ENCODE assay signal across 20 cellular contexts in genomic region chr1:87221008-87221407, GRCh38.
"Had no signal": no experiment of that assay in that cellular context is flagged by ENCODE, and none has a peak within 500 bp of the region (broad histone marks: within the 10 kb centered on the region; RNA-seq: fewer than 3 reads in every experiment).

No MANE protein-coding gene starts in this region.

- H3K36me3 Mint-ChIP-seq: activated CD4-positive, alpha-beta memory T cell treated with anti-CD3 and anti-CD28 coated beads for 36 hours; activated naive CD8-positive, alpha-beta T cell had no signal

- H3K27me3 ChIP-seq: heart left ventricle, pancreas, spleen, thyroid gland had no signal

- H3K4me1 ChIP-seq: pancreas had no signal

- H3K9me3 ChIP-seq: pancreas, thyroid gland had no signal

- H3K4me3 Mint-ChIP-seq: activated B cell treated with CpG ODN at 0.5 μM for 24 hours; activated CD4-positive, alpha-beta memory T cell treated with anti-CD3 and anti-CD28 coated beads for 36 hours; activated naive CD8-positive, alpha-beta T cell; activated T-helper 1 cell treated with anti-CD3 and anti-CD28 coated beads, Interleukin-12 subunit alpha, Interleukin-12 subunit beta, Interleukin-2, Interleukin-4 antibody, amounts not matched to agents 30 ng/mL and 10 ng/mL and 1 ng/mL, durations not matched to agents 14 hours and 24 hours and 36 hours; effector memory CD8-positive, alpha-beta T cell; naive thymus-derived CD8-positive, alpha-beta T cell; stimulated activated naive B cell treated with anti-CD40 and anti-IgM and Interleukin-4, amounts not matched to agents 10 μg/mL and 1 μg/mL and 100 μg/mL, for 72 hours; T-helper 2 cell treated with Interferon-gamma antibody and Interleukin-4, amounts not matched to agents 5 μg/mL and 100 μg/mL, for 36 hours had no signal

- H3K36me3 ChIP-seq: heart left ventricle, pancreas, spleen, thyroid gland had no signal

- FAIRE-seq: frontal cortex, pancreas, TTC549, urothelium cell line had no signal

- H3K9me3 Mint-ChIP-seq: effector memory CD8-positive, alpha-beta T cell had no signal

- H3K27me3 Mint-ChIP-seq: activated B cell treated with CpG ODN at 0.5 μM for 24 hours; activated CD4-positive, alpha-beta memory T cell treated with anti-CD3 and anti-CD28 coated beads for 36 hours; activated naive CD8-positive, alpha-beta T cell; stimulated activated naive B cell treated with anti-CD40 and anti-IgM and Interleukin-4, amounts not matched to agents 10 μg/mL and 1 μg/mL and 100 μg/mL, for 72 hours had no signal

- ATAC-seq: effector memory CD8-positive, alpha-beta T cell; heart left ventricle; left cardiac atrium; naive thymus-derived CD8-positive, alpha-beta T cell; pancreas; sciatic nerve; stimulated activated naive B cell treated with anti-CD40 and anti-IgM and Interleukin-4, amounts not matched to agents 10 μg/mL and 1 μg/mL and 100 μg/mL, for 72 hours had no signal

- H3K4me3 ChIP-seq: heart left ventricle, pancreas, spleen, thyroid gland had no signal

- DNase-seq: activated B cell treated with CpG ODN at 0.5 μM for 24 hours; activated CD4-positive, alpha-beta memory T cell treated with anti-CD3 and anti-CD28 coated beads for 36 hours; activated CD4-positive, alpha-beta T cell treated with anti-CD3 and anti-CD28 coated beads for 4 hours; activated gamma-delta T cell treated with Interleukin-2 at 50 U/mL for 16 hours; activated T-cell treated with anti-CD3 and anti-CD28 coated beads for 4 hours; effector memory CD8-positive, alpha-beta T cell; heart left ventricle; left cardiac atrium; naive thymus-derived CD8-positive, alpha-beta T cell; pancreas; spleen; stimulated activated naive B cell treated with anti-CD40 and anti-IgM and Interleukin-4, amounts not matched to agents 10 μg/mL and 1 μg/mL and 100 μg/mL, for 72 hours; thyroid gland had no signal

- H3K27ac Mint-ChIP-seq: activated B cell treated with CpG ODN at 0.5 μM for 24 hours; activated CD4-positive, alpha-beta memory T cell treated with anti-CD3 and anti-CD28 coated beads for 36 hours; activated naive CD8-positive, alpha-beta T cell; activated T-helper 1 cell treated with anti-CD3 and anti-CD28 coated beads, Interleukin-12 subunit alpha, Interleukin-12 subunit beta, Interleukin-2, Interleukin-4 antibody, amounts not matched to agents 30 ng/mL and 10 ng/mL and 1 ng/mL, durations not matched to agents 14 hours and 24 hours and 36 hours; effector memory CD8-positive, alpha-beta T cell; naive thymus-derived CD8-positive, alpha-beta T cell; stimulated activated naive B cell treated with anti-CD40 and anti-IgM and Interleukin-4, amounts not matched to agents 10 μg/mL and 1 μg/mL and 100 μg/mL, for 72 hours; T-helper 2 cell treated with Interferon-gamma antibody and Interleukin-4, amounts not matched to agents 5 μg/mL and 100 μg/mL, for 36 hours had no signal

- H3K27ac ChIP-seq: heart left ventricle, pancreas, spleen, thyroid gland had no signal
